26 cellular contexts compared by ENCODE assay signal in the genomic region with DNA sequence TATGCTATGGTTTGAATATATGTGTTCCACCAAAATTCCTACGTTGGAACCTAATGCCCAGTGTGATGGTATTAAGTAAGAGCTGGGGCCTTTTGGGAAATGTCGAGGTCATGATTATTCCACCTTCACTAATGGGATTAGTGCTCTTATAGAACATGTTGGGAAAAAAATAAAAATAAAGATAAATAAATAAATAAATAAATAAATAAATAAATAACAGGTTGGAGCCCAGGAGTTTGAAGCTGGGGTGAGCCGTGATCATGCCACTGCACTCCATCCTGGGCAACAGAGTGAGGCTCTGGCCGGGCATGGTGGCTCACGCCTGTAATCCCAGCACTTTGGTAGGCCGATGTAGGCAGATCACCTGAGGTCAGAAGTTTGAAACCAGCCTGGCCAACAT.
"Had no signal": no experiment of that assay in that cellular context is flagged by ENCODE, and none has a peak within 500 bp of the region (broad histone marks: within the 10 kb centered on the region; RNA-seq: fewer than 3 reads in every experiment).

No MANE protein-coding gene starts in this region.

- H3K27ac Mint-ChIP-seq: activated naive CD8-positive, alpha-beta T cell; activated T-helper 17 cell treated with anti-CD3 and anti-CD28 coated beads, Interleukin-2, amount 50 U/mL, for 72 hours; effector memory CD8-positive, alpha-beta T cell; natural killer cell treated with Interleukin-12 subunit alpha and Interleukin-12 subunit beta and Interleukin-15 and Interleukin-18, amount 100 ng/mL, for 72 hours; stimulated activated naive CD8-positive, alpha-beta T cell treated with anti-CD3 and anti-CD28 coated beads, Interleukin-15, Interleukin-2, amounts not matched to agents 100 ng/mL and 50 ng/mL, for 24 hours had no signal

- H3K4me3 Mint-ChIP-seq: activated naive CD8-positive, alpha-beta T cell; activated T-helper 17 cell treated with anti-CD3 and anti-CD28 coated beads, Interleukin-2, amount 50 U/mL, for 72 hours; central memory CD8-positive, alpha-beta T cell; effector memory CD8-positive, alpha-beta T cell; natural killer cell treated with Interleukin-12 subunit alpha and Interleukin-12 subunit beta and Interleukin-15 and Interleukin-18, amount 100 ng/mL, for 72 hours; stimulated activated naive CD8-positive, alpha-beta T cell treated with anti-CD3 and anti-CD28 coated beads, Interleukin-15, Interleukin-2, amounts not matched to agents 100 ng/mL and 50 ng/mL, for 24 hours; WTC11 had no signal

- H3K27ac ChIP-seq: adrenal gland, ascending aorta, breast epithelium, colonic mucosa, esophagus muscularis mucosa, pancreas, psoas muscle, tibial nerve, uterus had no signal

- H3K4me1 ChIP-seq: adrenal gland, breast epithelium, colonic mucosa, esophagus muscularis mucosa, pancreas, psoas muscle, tibial nerve, uterus had no signal

- ATAC-seq: activated T-helper 17 cell treated with anti-CD3 and anti-CD28 coated beads, Interleukin-2, amount 50 U/mL, for 72 hours; effector memory CD8-positive, alpha-beta T cell; left cardiac atrium; natural killer cell treated with Interleukin-12 subunit alpha and Interleukin-12 subunit beta and Interleukin-15 and Interleukin-18, amount 100 ng/mL, for 72 hours; pancreas; psoas muscle; right cardiac atrium; WTC11 had no signal

- H3K36me3 Mint-ChIP-seq: activated naive CD8-positive, alpha-beta T cell; natural killer cell treated with Interleukin-12 subunit alpha and Interleukin-12 subunit beta and Interleukin-15 and Interleukin-18, amount 100 ng/mL, for 72 hours had no signal

- H3K4me3 ChIP-seq: adrenal gland, ascending aorta, breast epithelium, colonic mucosa, dorsolateral prefrontal cortex, esophagus muscularis mucosa, pancreas, psoas muscle, tibial nerve, uterus had no signal

- H3K9me3 ChIP-seq: adrenal gland, ascending aorta, breast epithelium, colonic mucosa, esophagus muscularis mucosa, pancreas, psoas muscle, tibial nerve, uterus had no signal

- DNase-seq: activated naive CD4-positive, alpha-beta T cell; activated T-cell treated with anti-CD3 and anti-CD28 coated beads, Interleukin-2, amount 50 U/mL, for 1 hour; adrenal gland; colonic mucosa; dorsolateral prefrontal cortex; effector memory CD8-positive, alpha-beta T cell; head of caudate nucleus; left cardiac atrium; pancreas; psoas muscle; right cardiac atrium; stimulated activated CD4-positive, alpha-beta T cell treated with anti-CD3 and anti-CD28 coated beads, Interleukin-12 subunit alpha, Interleukin-12 subunit beta, amount 100 ng/mL, for 4 hours; stimulated activated CD4-positive, alpha-beta T cell treated with anti-CD3 and anti-CD28 coated beads, Interleukin-4, amount 100 ng/mL, for 4 hours; substantia nigra; T1000; uterus had no signal

- H3K36me3 ChIP-seq: adrenal gland, ascending aorta, breast epithelium, colonic mucosa, esophagus muscularis mucosa, pancreas, tibial nerve, uterus had no signal

- H3K9me3 Mint-ChIP-seq: activated T-helper 17 cell treated with anti-CD3 and anti-CD28 coated beads, Interleukin-2, amount 50 U/mL, for 72 hours; WTC11 had no signal

- H3K4me1 Mint-ChIP-seq: activated T-helper 17 cell treated with anti-CD3 and anti-CD28 coated beads, Interleukin-2, amount 50 U/mL, for 72 hours; central memory CD8-positive, alpha-beta T cell had no signal

- H3K27me3 Mint-ChIP-seq: activated T-helper 17 cell treated with anti-CD3 and anti-CD28 coated beads, Interleukin-2, amount 50 U/mL, for 72 hours; central memory CD8-positive, alpha-beta T cell; effector memory CD8-positive, alpha-beta T cell; natural killer cell treated with Interleukin-12 subunit alpha and Interleukin-12 subunit beta and Interleukin-15 and Interleukin-18, amount 100 ng/mL, for 72 hours; stimulated activated naive CD8-positive, alpha-beta T cell treated with anti-CD3 and anti-CD28 coated beads, Interleukin-15, Interleukin-2, amounts not matched to agents 100 ng/mL and 50 ng/mL, for 24 hours had no signal

- H3K27me3 ChIP-seq: adrenal gland, ascending aorta, breast epithelium, colonic mucosa, dorsolateral prefrontal cortex, esophagus muscularis mucosa, pancreas, tibial nerve, uterus had no signal
